8 cellular contexts compared by ENCODE assay signal in the genomic region with DNA sequence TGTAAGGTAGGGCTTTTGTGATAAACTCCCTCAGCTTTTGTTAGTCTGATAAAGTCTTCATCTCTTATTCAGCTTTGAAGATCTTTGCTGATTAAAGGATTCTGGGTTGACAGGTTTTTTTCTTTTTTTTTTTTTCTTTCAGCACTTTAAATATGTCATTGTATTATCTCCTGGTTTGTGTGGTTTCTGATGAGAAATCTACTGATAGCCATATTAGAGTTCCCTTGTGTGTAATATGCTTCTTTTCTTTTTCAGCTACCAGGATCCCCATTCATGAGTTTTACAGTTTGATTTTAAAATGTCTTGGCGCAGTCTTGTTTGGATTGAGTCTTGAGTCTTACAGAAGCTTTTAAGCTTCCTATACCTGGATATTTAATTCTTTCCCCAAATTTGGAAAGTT.
"Had no signal": no experiment of that assay in that cellular context is flagged by ENCODE, and none has a peak within 500 bp of the region (broad histone marks: within the 10 kb centered on the region; RNA-seq: fewer than 3 reads in every experiment).

No MANE protein-coding gene starts in this region.

- H3K36me3 ChIP-seq: HAP-1 had no signal

- H3K4me1 Mint-ChIP-seq: GM23338, H9 had no signal

- H2AFZ ChIP-seq: GM23248, GM23338 had no signal

- H3K27ac ChIP-seq: GM23248 had no signal

- ATAC-seq: GM23338 had no signal

- H3K4me3 Mint-ChIP-seq: GM23338, H9, HFFc6 had no signal

- H3K4me3 ChIP-seq: GM23248, GM23338, HAP-1 had no signal

- H3K4me2 ChIP-seq: GM23338 had no signal

- H3K4me1 ChIP-seq: HAP-1 had no signal

- H3K27ac Mint-ChIP-seq: GM23338, H9, HFFc6 had no signal

- H3K9me3 ChIP-seq: HAP-1 had no signal

- H3K9ac ChIP-seq: GM23248 had no signal

- DNase-seq: GM23248, GOT3, H7, H9, HCEC 1CT, HFFc6 had no signal
